Comparison of ENCODE assay signal across 9 cellular contexts in the genomic region with DNA sequence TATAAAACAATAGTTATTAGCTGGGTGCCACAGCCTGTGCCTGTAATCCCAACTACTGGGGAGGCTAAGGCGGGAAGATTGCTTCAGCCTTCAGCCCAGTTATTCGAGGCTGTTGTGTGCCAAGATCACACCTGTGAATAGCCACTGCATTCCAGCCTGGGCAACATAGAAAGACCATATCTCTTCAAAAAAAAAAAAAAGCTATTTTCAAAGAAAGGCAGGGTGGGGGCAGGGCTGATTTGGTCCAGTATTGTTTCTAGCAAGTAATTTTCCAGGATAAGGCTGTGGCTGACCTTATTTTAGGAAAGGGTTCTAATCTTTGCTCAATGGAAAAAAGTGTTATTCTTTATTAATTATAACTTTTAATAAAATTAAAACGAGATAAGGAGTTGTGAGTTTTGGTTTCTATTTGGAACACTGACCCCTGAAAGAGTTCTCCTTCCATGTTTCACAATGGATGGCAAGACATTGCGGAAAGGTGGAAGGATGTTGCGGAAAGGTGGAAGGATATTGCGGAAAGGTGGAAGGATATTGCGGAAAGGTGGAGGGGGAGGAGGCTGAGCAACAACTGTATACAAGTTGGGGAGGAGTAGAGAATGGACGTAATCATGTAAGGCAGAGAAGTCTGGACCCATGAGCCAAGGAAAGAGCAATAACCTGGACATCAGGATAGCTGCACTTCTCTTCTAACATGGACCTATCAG. TPM values are rescaled to one million over a fixed set of nuclear protein-coding genes. Genes with fewer than 3 reads are reported as not detected.
DNase-seq lines count a peak whose midpoint lies in the region; TF ChIP-seq lines count a peak whose summit lies in the region.
"Had no signal": no experiment of that assay in that cellular context is flagged by ENCODE, and none has a peak within 500 bp of the region (broad histone marks: within the 10 kb centered on the region; RNA-seq: fewer than 3 reads in every experiment).

No MANE protein-coding gene starts in this region.

- H3K4me1 ChIP-seq in KMS-11 (ENCODE audit: low read depth, poor library complexity, severe bottlenecking) (peaks cover 31% of the 10 kb centered on the region), colonic mucosa (no peaks in the 10 kb centered on the region)

- TF ChIP-seq CTCF in AG10803 (conservative IDR thresholded peaks at IDR 0.05; ENCODE audit: low read length) (no peak), KMS-11 (conservative IDR thresholded peaks at IDR 0.05; ENCODE audit: low read depth, low read length) (no peak), colonic mucosa (IDR thresholded peaks at IDR 0.05) (no peak), nephron (IDR thresholded peaks at IDR 0.05; ENCODE audit: unreplicated experiment in 3 of 3) (no peak)

- H3K27me3 Mint-ChIP-seq in nephron (ENCODE audit: low read depth): no peaks in the 10 kb centered on the region

- intact Hi-C loops in colonic mucosa (cut with DNase I): loop anchor here (10.0 kb wide), 1 partner anchor 76 kb away; no protein-coding TSS in a partner anchor

- H3K4me1 Mint-ChIP-seq in nephron: peaks cover 31% of the 10 kb centered on the region

- no peaks in the 10 kb centered on the region for H3K9me3 Mint-ChIP-seq in nephron

- H3K27ac ChIP-seq in KMS-11 (peak overlapping the region; percentile 93; the same call in 1 of the 2 replicates), colonic mucosa (peak overlapping the region; percentile 98)

- peak overlapping the region; percentile 82 for H2AFZ ChIP-seq in KMS-11 (ENCODE audit: low read depth)

- no peaks in the 10 kb centered on the region for H3K36me3 ChIP-seq in KMS-11 (ENCODE audit: insufficient read depth)
- H3K36me3 ChIP-seq in colonic mucosa: no peaks in the 10 kb centered on the region

- H3K27ac Mint-ChIP-seq in nephron: peak overlapping the region; percentile 97 to 98 (median 97)

- no peaks in the 10 kb centered on the region for H4K20me1 ChIP-seq in KMS-11 (ENCODE audit: insufficient read depth)

- H3K4me2 ChIP-seq in KMS-11: peak overlapping the region; percentile 97

- peak overlapping the region; percentile 69 to 81 (median 81) for H3K4me3 Mint-ChIP-seq in nephron

- H3K27me3 ChIP-seq in KMS-11 (ENCODE audit: insufficient read depth, low read depth) (no peaks in the 10 kb centered on the region), colonic mucosa (no peaks in the 10 kb centered on the region)

- H3K4me3 ChIP-seq in AG10803 (ENCODE audit: low read length) (peak overlapping the region; percentile 80), KMS-11 (IDR thresholded peaks at IDR 0.05; ENCODE audit: insufficient read depth, low read depth, low read length) (no peak overlapping the region), colonic mucosa (peak overlapping the region; percentile 37)

- DNase-seq in AG10803 (ENCODE audit: low read depth) (no peak), colonic mucosa (no peak), superior temporal gyrus (ENCODE audit: extremely low spot score) (no peak), AML-193 (lab: John Stamatoyannopoulos, UW) (no peak), HT-29 (ENCODE audit: low spot score) (no peak), SKM-1 treated with dmso at 0.1 percent for 144 hours (lab: John Stamatoyannopoulos, UW; ENCODE audit: unreplicated experiment) (no peak)
- DNase-seq: activated gamma-delta T cell had no signal

- H3K9ac ChIP-seq in KMS-11: peak overlapping the region; percentile 73
- H3K9ac ChIP-seq in colonic mucosa (ENCODE audit: low read depth in 2 of 2, low read length in 2 of 2): peak overlapping the region; percentile 69 to 100

- no peaks in the 10 kb centered on the region for H3K36me3 Mint-ChIP-seq in nephron (ENCODE audit: low read depth)

- peaks cover 29% of the 10 kb centered on the region for H3K79me2 ChIP-seq in KMS-11 (ENCODE audit: insufficient read depth, low read depth)

- H3K9me3 ChIP-seq in colonic mucosa: no peaks in the 10 kb centered on the region

RNA-seq across cellular contexts. Expression of a gene that starts 1.5 kb away (rescaled TPM):
- total RNA-seq in colonic mucosa: 10 to 100 TPM; 33.9 to 39.4 TPM
- 19.4 and 25.2 TPM in 2 replicates for total RNA-seq in HT-29 (2014; rRNA removed; shearing (Covaris generic))
